8 cellular contexts compared by ENCODE assay signal in the genomic region with DNA sequence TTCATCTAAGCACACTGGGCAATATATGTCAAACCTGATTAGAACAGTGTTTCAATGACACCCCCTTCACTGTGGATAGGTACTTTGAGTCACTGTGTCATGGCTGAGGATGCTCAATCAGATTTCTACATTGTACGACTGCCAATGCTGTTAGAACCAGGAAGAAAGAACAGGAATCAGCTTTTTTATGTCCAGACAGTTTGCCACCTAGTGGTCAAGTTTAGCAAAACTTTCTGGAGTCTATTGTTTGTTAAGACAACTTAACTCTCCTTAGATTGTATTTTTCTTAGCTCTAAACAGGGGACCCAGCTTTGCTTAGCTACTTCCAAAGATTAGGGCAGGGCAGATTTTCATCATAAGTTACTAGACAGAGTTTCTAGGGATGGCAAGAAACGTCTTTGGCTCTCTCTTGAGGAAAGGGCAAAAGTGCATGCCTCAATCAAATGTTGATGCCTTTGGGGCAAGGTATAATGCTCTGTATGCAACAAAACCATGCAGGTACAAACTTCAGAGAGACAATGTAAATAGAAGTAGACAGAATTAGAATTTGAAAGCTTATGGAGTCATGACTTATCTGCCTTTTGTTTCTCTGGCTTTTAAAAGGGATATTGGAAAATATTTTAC. TPM values are rescaled to one million over a fixed set of nuclear protein-coding genes. Genes with fewer than 3 reads are reported as not detected.
DNase-seq lines count a peak whose midpoint lies in the region; ATAC-seq and TF ChIP-seq lines count a peak whose summit lies in the region.

No MANE protein-coding gene starts in this region.

- peak; percentile 13 for DNase-seq in activated gamma-delta T cell treated with Interleukin-2 at 50 U/mL for 16 hours
- DNase-seq in activated gamma-delta T cell (lab: John Stamatoyannopoulos, UW), result no peak
- DNase-seq in RWPE1 (ENCODE audit: low spot score), result peak; percentile 35
- DNase-seq in epithelial cell of esophagus (ENCODE audit: low read depth), result peak; percentile 72
- DNase-seq in natural killer cell treated with Interleukin-12 subunit alpha and Interleukin-12 subunit beta and Interleukin-15 and Interleukin-18, amount 100 ng/mL, for 72 hours (ENCODE audit: low spot score), result peak; percentile 61

- H3K9me3 Mint-ChIP-seq in natural killer cell treated with Interleukin-12 subunit alpha and Interleukin-12 subunit beta and Interleukin-15 and Interleukin-18, amount 100 ng/mL, for 72 hours, result no peaks in the 10 kb centered on the region

- H3K4me3 Mint-ChIP-seq in natural killer cell treated with Interleukin-12 subunit alpha and Interleukin-12 subunit beta and Interleukin-15 and Interleukin-18, amount 100 ng/mL, for 72 hours, result no peak overlapping the region

- TF ChIP-seq CTCF in LNCAP (IDR thresholded peaks at IDR 0.05) (peak; percentile 70), RWPE1 (conservative IDR thresholded peaks at IDR 0.05; ENCODE audit: low read depth) (peak; percentile 72), epithelial cell of esophagus (IDR thresholded peaks at IDR 0.05; ENCODE audit: insufficient read depth, low read depth, low read length, missing control alignments) (peak; percentile 74)

- CTCF ChIA-PET in RWPE1 (lab: Yijun Ruan, JAX), result interaction anchor here (0.6 to 1.5 kb wide), 12 partner anchors 10 to 627 kb away, joined by 3 to 5 read pairs (median 4); no protein-coding TSS in a partner anchor

- no peak overlapping the region for H3K4me3 ChIP-seq in epithelial cell of esophagus (ENCODE audit: low read length)

- POLR2A ChIA-PET in RWPE1 (lab: Yijun Ruan, JAX; ENCODE audit: low non-redundant PET), result no interaction called here

- no peak overlapping the region for H3K27ac ChIP-seq in RWPE1

- ATAC-seq in GM21529 (IDR thresholded peaks at IDR 0.05; ENCODE audit: unreplicated experiment) (peak; percentile 86), HG03095 (IDR thresholded peaks at IDR 0.05; ENCODE audit: unreplicated experiment) (no peak)
- ATAC-seq in natural killer cell treated with Interleukin-12 subunit alpha and Interleukin-12 subunit beta and Interleukin-15 and Interleukin-18, amount 100 ng/mL, for 72 hours, result no peak

- peaks cover 6 to 15% of the 10 kb centered on the region in 2 donors for H3K27me3 Mint-ChIP-seq in natural killer cell treated with Interleukin-12 subunit alpha and Interleukin-12 subunit beta and Interleukin-15 and Interleukin-18, amount 100 ng/mL, for 72 hours

- H3K27ac Mint-ChIP-seq in natural killer cell treated with Interleukin-12 subunit alpha and Interleukin-12 subunit beta and Interleukin-15 and Interleukin-18, amount 100 ng/mL, for 72 hours, result no peak overlapping the region

- H3K4me1 Mint-ChIP-seq in natural killer cell treated with Interleukin-12 subunit alpha and Interleukin-12 subunit beta and Interleukin-15 and Interleukin-18, amount 100 ng/mL, for 72 hours (ENCODE audit: low read depth in 2 of 2), result peaks cover 0 to 5% of the 10 kb centered on the region in 2 donors

- no peaks in the 10 kb centered on the region for H3K36me3 Mint-ChIP-seq in natural killer cell treated with Interleukin-12 subunit alpha and Interleukin-12 subunit beta and Interleukin-15 and Interleukin-18, amount 100 ng/mL, for 72 hours

RNA-seq across cellular contexts. Expression of gene BMP3, which starts 40.5 kb away (rescaled TPM):
- total RNA-seq in natural killer cell treated with Interleukin-12 subunit alpha and Interleukin-12 subunit beta and Interleukin-15 and Interleukin-18, amount 100 ng/mL, for 72 hours, result under 1 TPM in 1 of 2 donors, not detected in 1; 0.08 TPM
